1 cellular context compared by ENCODE assay signal in the genomic region with DNA sequence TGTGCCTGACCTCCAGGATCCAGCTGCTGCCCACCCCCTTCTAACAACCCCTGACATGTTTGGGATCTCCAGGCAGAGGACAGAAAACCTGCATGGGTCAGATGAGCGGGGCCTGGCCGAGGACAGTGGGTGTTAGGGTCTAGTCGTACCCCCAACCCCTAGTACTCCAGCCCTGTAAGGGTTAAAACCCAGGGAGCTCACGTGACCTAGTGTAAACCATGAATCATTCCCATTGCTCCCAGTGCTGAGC.
TF ChIP-seq lines count a peak whose summit lies in the region.

No MANE protein-coding gene starts in this region.

TF ChIP-seq in HepG2, 621 proteins besides CTCF, POLR2A, EP300 and RAD21 (continued from another document and continues in another):
- no peak for TF ChIP-seq SP5 (CRISPR knock-in tag; IDR thresholded peaks at IDR 0.05; ENCODE audit: borderline replicate concordance, low read depth)
- TF ChIP-seq, protein P1, sequence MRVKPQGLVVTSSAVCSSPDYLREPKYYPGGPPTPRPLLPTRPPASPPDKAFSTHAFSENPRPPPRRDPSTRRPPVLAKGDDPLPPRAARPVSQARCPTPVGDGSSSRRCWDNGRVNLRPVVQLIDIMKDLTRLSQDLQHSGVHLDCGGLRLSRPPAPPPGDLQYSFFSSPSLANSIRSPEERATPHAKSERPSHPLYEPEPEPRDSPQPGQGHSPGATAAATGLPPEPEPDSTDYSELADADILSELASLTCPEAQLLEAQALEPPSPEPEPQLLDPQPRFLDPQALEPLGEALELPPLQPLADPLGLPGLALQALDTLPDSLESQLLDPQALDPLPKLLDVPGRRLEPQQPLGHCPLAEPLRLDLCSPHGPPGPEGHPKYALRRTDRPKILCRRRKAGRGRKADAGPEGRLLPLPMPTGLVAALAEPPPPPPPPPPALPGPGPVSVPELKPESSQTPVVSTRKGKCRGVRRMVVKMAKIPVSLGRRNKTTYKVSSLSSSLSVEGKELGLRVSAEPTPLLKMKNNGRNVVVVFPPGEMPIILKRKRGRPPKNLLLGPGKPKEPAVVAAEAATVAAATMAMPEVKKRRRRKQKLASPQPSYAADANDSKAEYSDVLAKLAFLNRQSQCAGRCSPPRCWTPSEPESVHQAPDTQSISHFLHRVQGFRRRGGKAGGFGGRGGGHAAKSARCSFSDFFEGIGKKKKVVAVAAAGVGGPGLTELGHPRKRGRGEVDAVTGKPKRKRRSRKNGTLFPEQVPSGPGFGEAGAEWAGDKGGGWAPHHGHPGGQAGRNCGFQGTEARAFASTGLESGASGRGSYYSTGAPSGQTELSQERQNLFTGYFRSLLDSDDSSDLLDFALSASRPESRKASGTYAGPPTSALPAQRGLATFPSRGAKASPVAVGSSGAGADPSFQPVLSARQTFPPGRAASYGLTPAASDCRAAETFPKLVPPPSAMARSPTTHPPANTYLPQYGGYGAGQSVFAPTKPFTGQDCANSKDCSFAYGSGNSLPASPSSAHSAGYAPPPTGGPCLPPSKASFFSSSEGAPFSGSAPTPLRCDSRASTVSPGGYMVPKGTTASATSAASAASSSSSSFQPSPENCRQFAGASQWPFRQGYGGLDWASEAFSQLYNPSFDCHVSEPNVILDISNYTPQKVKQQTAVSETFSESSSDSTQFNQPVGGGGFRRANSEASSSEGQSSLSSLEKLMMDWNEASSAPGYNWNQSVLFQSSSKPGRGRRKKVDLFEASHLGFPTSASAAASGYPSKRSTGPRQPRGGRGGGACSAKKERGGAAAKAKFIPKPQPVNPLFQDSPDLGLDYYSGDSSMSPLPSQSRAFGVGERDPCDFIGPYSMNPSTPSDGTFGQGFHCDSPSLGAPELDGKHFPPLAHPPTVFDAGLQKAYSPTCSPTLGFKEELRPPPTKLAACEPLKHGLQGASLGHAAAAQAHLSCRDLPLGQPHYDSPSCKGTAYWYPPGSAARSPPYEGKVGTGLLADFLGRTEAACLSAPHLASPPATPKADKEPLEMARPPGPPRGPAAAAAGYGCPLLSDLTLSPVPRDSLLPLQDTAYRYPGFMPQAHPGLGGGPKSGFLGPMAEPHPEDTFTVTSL (CRISPR knock-in tag; IDR thresholded peaks at IDR 0.05; ENCODE audit: borderline replicate concordance), result no peak; the same call in 1 of the 2 replicates
- TF ChIP-seq ZEB1 (IDR thresholded peaks at IDR 0.05; ENCODE audit: insufficient replicate concordance, low read depth), result peak; percentile 11
- TF ChIP-seq ZNF282 (IDR thresholded peaks at IDR 0.05; ENCODE audit: partially characterized antibody), result no peak
- TF ChIP-seq SIX1 (CRISPR knock-in tag; IDR thresholded peaks at IDR 0.05; ENCODE audit: borderline replicate concordance), result no peak
- no peak for TF ChIP-seq NR1H2 (CRISPR knock-in tag; IDR thresholded peaks at IDR 0.05; ENCODE audit: borderline replicate concordance, low read depth)
- peak; percentile 6; the same call in 1 of the 2 replicates for TF ChIP-seq SKIL (CRISPR knock-in tag; IDR thresholded peaks at IDR 0.05; ENCODE audit: borderline replicate concordance)
- TF ChIP-seq ZBTB20 (CRISPR knock-in tag; IDR thresholded peaks at IDR 0.05; ENCODE audit: borderline replicate concordance, low read depth), result no peak
- TF ChIP-seq TBL1XR1 (IDR thresholded peaks at IDR 0.05; ENCODE audit: borderline replicate concordance, low read length, partially characterized antibody), result no peak
- no peak for TF ChIP-seq EED (CRISPR knock-in tag; IDR thresholded peaks at IDR 0.05)
- no peak for TF ChIP-seq CENPT (CRISPR knock-in tag; IDR thresholded peaks at IDR 0.05; ENCODE audit: low read depth)
- no peak for TF ChIP-seq CERS6 (CRISPR knock-in tag; IDR thresholded peaks at IDR 0.05)
- TF ChIP-seq PCBP1 (IDR thresholded peaks at IDR 0.05; ENCODE audit: borderline replicate concordance, low read depth, low read length), result no peak
- TF ChIP-seq ZNF775 (CRISPR knock-in tag; IDR thresholded peaks at IDR 0.05; ENCODE audit: borderline replicate concordance), result no peak
- TF ChIP-seq, protein P2, sequence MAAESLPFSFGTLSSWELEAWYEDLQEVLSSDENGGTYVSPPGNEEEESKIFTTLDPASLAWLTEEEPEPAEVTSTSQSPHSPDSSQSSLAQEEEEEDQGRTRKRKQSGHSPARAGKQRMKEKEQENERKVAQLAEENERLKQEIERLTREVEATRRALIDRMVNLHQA (CRISPR knock-in tag; IDR thresholded peaks at IDR 0.05), result no peak
- TF ChIP-seq TEAD2 (CRISPR knock-in tag; IDR thresholded peaks at IDR 0.05), result no peak
- TF ChIP-seq ELF4 (CRISPR knock-in tag; IDR thresholded peaks at IDR 0.05; ENCODE audit: borderline replicate concordance), result 0 out of 2 replicates have a peak, but pooled peaks have one; percentile 28
- TF ChIP-seq, protein P3, sequence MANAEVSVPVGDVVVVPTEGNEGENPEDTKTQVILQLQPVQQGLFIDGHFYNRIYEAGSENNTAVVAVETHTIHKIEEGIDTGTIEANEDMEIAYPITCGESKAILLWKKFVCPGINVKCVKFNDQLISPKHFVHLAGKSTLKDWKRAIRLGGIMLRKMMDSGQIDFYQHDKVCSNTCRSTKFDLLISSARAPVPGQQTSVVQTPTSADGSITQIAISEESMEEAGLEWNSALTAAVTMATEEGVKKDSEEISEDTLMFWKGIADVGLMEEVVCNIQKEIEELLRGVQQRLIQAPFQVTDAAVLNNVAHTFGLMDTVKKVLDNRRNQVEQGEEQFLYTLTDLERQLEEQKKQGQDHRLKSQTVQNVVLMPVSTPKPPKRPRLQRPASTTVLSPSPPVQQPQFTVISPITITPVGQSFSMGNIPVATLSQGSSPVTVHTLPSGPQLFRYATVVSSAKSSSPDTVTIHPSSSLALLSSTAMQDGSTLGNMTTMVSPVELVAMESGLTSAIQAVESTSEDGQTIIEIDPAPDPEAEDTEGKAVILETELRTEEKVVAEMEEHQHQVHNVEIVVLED (CRISPR knock-in tag; IDR thresholded peaks at IDR 0.05; ENCODE audit: borderline replicate concordance), result no peak
- no peak for TF ChIP-seq ZSCAN5A (CRISPR knock-in tag; IDR thresholded peaks at IDR 0.05; ENCODE audit: borderline replicate concordance)
- TF ChIP-seq, protein P4, sequence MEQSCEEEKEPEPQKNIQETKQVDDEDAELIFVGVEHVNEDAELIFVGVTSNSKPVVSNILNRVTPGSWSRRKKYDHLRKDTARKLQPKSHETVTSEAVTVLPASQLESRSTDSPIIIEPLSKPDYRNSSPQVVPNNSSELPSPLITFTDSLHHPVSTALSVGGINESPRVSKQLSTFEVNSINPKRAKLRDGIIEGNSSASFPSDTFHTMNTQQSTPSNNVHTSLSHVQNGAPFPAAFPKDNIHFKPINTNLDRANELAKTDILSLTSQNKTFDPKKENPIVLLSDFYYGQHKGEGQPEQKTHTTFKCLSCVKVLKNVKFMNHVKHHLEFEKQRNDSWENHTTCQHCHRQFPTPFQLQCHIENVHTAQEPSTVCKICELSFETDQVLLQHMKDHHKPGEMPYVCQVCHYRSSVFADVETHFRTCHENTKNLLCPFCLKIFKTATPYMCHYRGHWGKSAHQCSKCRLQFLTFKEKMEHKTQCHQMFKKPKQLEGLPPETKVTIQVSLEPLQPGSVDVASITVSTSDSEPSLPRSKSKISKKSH (CRISPR knock-in tag; IDR thresholded peaks at IDR 0.05; ENCODE audit: borderline replicate concordance), result no peak
- TF ChIP-seq SNAPC4 (CRISPR knock-in tag; IDR thresholded peaks at IDR 0.05), result no peak
- TF ChIP-seq BCLAF1 (IDR thresholded peaks at IDR 0.05), result no peak
- TF ChIP-seq, protein P5, sequence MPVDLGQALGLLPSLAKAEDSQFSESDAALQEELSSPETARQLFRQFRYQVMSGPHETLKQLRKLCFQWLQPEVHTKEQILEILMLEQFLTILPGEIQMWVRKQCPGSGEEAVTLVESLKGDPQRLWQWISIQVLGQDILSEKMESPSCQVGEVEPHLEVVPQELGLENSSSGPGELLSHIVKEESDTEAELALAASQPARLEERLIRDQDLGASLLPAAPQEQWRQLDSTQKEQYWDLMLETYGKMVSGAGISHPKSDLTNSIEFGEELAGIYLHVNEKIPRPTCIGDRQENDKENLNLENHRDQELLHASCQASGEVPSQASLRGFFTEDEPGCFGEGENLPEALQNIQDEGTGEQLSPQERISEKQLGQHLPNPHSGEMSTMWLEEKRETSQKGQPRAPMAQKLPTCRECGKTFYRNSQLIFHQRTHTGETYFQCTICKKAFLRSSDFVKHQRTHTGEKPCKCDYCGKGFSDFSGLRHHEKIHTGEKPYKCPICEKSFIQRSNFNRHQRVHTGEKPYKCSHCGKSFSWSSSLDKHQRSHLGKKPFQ (CRISPR knock-in tag; IDR thresholded peaks at IDR 0.05; ENCODE audit: insufficient replicate concordance), result no peak
- TF ChIP-seq GABPB1 (CRISPR knock-in tag; IDR thresholded peaks at IDR 0.05), result no peak
- TF ChIP-seq YY1 (IDR thresholded peaks at IDR 0.05; ENCODE audit: insufficient read depth, insufficient replicate concordance, low read depth, low read length), result no peak
- TF ChIP-seq HDAC2 (CRISPR knock-in tag; IDR thresholded peaks at IDR 0.05), result no peak
